In the genomic region with DNA sequence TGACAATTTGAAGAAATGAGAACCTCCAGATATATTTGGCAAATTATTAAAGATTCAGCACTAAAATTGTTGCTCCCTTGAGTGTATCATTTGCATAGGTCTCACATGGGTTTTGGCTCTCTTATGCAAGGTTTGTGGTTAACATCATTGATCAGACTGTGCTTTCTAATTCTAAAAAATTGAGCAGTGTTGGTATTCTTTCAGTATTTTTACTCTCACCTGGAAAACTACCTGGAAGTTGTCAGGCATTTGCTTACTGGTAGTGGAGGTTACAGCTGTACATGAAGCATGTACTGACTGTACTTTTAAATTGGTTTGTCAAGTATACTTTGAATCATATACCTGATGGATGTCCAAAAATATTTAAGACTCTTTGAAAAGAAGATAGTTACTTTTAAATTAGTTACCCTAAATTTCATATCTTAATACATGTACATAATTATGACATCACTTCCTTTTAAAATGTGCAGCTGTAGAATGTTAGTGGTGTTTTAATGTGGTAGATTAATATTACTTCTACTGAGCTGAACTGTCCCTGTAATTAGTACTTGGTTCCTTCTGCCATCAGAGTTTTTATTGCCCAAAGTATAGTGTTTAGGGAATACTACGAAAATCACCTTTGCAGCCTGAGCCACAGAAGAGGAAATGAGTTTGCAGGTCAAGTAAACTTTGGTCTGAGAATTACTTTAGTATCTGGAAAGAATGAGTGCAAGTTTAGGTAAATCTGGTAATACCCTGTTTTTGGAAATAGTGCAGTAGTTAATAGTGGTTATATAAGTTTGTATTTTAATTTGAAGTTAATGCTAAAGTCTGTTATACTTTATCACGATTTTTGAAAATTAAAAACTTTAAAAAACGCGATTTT, we compare ENCODE assay signal across 8 cellular contexts. TPM values are rescaled to one million over a fixed set of nuclear protein-coding genes. Genes with fewer than 3 reads are reported as not detected.
DNase-seq lines count a peak whose midpoint lies in the region; ATAC-seq, FAIRE-seq and TF ChIP-seq lines count a peak whose summit lies in the region.

No MANE protein-coding gene starts in this region.

- no peaks in the 10 kb centered on the region for H3K9me3 ChIP-seq in NT2/D1 (ENCODE audit: insufficient read depth, low read length)

- DNase-seq in GM19239 (ENCODE audit: insufficient read length, low spot score) (no peak), NT2/D1 (ENCODE audit: low read depth, low spot score) (no peak), coronary artery (ENCODE audit: low spot score) (no peak), natural killer cell (no peak), cerebellar cortex (ENCODE audit: low spot score) (no peak), NCI-H1436 treated with DMSO at 0.1 percent for 48 hours (lab: John Stamatoyannopoulos, UW) (no peak), midbrain (lab: John Stamatoyannopoulos, UW) (no peak)

- no peaks in the 10 kb centered on the region for H3K4me1 ChIP-seq in NT2/D1 (ENCODE audit: insufficient read depth, insufficient read length)

- H3K4me3 Mint-ChIP-seq in natural killer cell, result peak overlapping the region; percentile 93

- peak overlapping the region; percentile 95 to 98 for H3K27ac ChIP-seq in coronary artery

- peaks cover 0 to 6% of the 10 kb centered on the region in 2 donors for H3K9me3 Mint-ChIP-seq in natural killer cell

- H3K36me3 ChIP-seq in NT2/D1 (ENCODE audit: insufficient read depth, insufficient read length, low read length), result peaks cover 36% of the 10 kb centered on the region

- intact Hi-C loops in natural killer cell (cut with micrococcal nuclease), result loop anchor here (5.0 kb wide), 1 partner anchor 71 kb away; no protein-coding TSS in a partner anchor

- no peaks in the 10 kb centered on the region for H3K36me3 Mint-ChIP-seq in natural killer cell

- no peaks in the 10 kb centered on the region for H3K27me3 ChIP-seq in NT2/D1 (ENCODE audit: insufficient read depth, insufficient read length)

- H3K9ac ChIP-seq in NT2/D1 (ENCODE audit: insufficient read length, low read depth), result peak overlapping the region; percentile 85

- H3K4me3 ChIP-seq in NT2/D1 (ENCODE audit: insufficient read length, low read depth) (peak overlapping the region; percentile 73), coronary artery (peak overlapping the region; percentile 73)

- H3K27me3 Mint-ChIP-seq in natural killer cell (ENCODE audit: low read depth in 2 of 2), result no peaks in the 10 kb centered on the region

- FAIRE-seq in GM19239 (lab: Jason Lieb, UNC), result peak; percentile 79

- H3K4me1 Mint-ChIP-seq in natural killer cell, result peaks cover 69% of the 10 kb centered on the region in 2 donors

- H3K27ac Mint-ChIP-seq in natural killer cell, result peak overlapping the region; percentile 99 to 100

- ATAC-seq in natural killer cell (no peak), GM19467 (IDR thresholded peaks at IDR 0.05; ENCODE audit: unreplicated experiment) (no peak)

- TF ChIP-seq CTCF in coronary artery (IDR thresholded peaks at IDR 0.05) (no peak), natural killer cell (IDR thresholded peaks at IDR 0.05) (no peak)

RNA-seq across cellular contexts. Expression of gene CHD2, which starts 2.8 kb away (rescaled TPM):
- 100 to 1,000 TPM; 418 to 449 (median 441) TPM for total RNA-seq in natural killer cell
